In the genomic region with DNA sequence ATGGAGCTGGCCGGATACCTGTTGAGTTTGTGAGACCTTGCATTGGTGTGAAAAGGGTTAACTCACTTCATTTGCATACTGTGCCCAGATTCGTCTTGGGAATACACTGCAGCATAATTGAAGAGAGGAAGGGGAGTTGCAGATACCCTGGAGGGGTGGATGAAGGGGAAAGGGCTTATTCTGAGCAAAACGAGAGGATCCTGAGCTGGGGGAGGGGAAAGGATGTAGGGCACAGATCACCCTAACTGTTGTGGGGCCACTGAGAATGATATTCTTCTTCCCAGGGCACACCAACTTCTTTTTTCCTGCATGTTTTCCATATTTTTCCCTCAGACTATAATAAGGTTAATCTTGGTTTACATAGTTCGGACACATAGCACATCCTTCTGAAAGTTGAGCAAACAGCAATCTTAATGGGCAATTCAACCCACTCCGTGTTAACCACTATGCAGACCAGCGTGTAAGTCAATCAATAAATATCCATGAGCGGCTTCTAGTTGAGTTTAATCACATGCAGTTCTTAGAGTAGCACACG, we compare ENCODE assay signal across 15 cellular contexts. TPM values are rescaled to one million over a fixed set of nuclear protein-coding genes. Genes with fewer than 3 reads are reported as not detected.
DNase-seq lines count a peak whose midpoint lies in the region; ATAC-seq and TF ChIP-seq lines count a peak whose summit lies in the region.
"Had no signal": no experiment of that assay in that cellular context is flagged by ENCODE, and none has a peak within 500 bp of the region (broad histone marks: within the 10 kb centered on the region; RNA-seq: fewer than 3 reads in every experiment).

No MANE protein-coding gene starts in this region.

- no peak overlapping the region for H3K4me3 ChIP-seq in fibroblast of pulmonary artery (replicated peaks; ENCODE audit: low read depth, low read length)
- H3K4me3 ChIP-seq in body of pancreas: no peak overlapping the region
- H3K4me3 ChIP-seq: MG63 had no signal

- ATAC-seq in body of pancreas: no peak
- ATAC-seq in GM21381 (IDR thresholded peaks at IDR 0.05; ENCODE audit: unreplicated experiment): no peak

- no peak overlapping the region for H3K4me3 Mint-ChIP-seq in activated naive CD4-positive, alpha-beta T cell treated with anti-CD3 and anti-CD28 coated beads, Interleukin-2, amount 50 U/mL, for 24 hours
- no peak overlapping the region for H3K4me3 Mint-ChIP-seq in type B pancreatic cell

- no peaks in the 10 kb centered on the region for H3K27me3 ChIP-seq in body of pancreas
- H3K27me3 ChIP-seq: MG63 had no signal

- peaks cover 19% of the 10 kb centered on the region for H3K27me3 Mint-ChIP-seq in activated naive CD4-positive, alpha-beta T cell treated with anti-CD3 and anti-CD28 coated beads, Interleukin-2, amount 50 U/mL, for 24 hours
- peaks cover 8% of the 10 kb centered on the region for H3K27me3 Mint-ChIP-seq in type B pancreatic cell

- no peak for DNase-seq in activated naive CD4-positive, alpha-beta T cell treated with Interleukin-2 at 50 U/mL for 16 hours
- DNase-seq in RKO (ENCODE audit: low spot score) (peak; percentile 58), fibroblast of pulmonary artery (ENCODE audit: low read depth) (peak; percentile 13), type B pancreatic cell (ENCODE audit: extremely low spot score, unreplicated experiment) (no peak), body of pancreas (no peak), EL (no peak)
- DNase-seq: activated gamma-delta T cell treated with Interleukin-2 at 50 U/mL for 16 hours; effector CD8-positive, alpha-beta T cell; MG63; NCI-H2029 treated with DMSO at 0.1 percent for 48 hours; SHP77 treated with DMSO at 0.1 percent for 48 hours; stimulated activated naive CD4-positive, alpha-beta T cell had no signal

- H3K36me3 Mint-ChIP-seq in activated naive CD4-positive, alpha-beta T cell treated with anti-CD3 and anti-CD28 coated beads, Interleukin-2, amount 50 U/mL, for 24 hours: no peaks in the 10 kb centered on the region
- no peaks in the 10 kb centered on the region for H3K36me3 Mint-ChIP-seq in type B pancreatic cell

- no peaks in the 10 kb centered on the region for H3K4me1 Mint-ChIP-seq in activated naive CD4-positive, alpha-beta T cell treated with anti-CD3 and anti-CD28 coated beads, Interleukin-2, amount 50 U/mL, for 24 hours
- peaks cover 6% of the 10 kb centered on the region for H3K4me1 Mint-ChIP-seq in type B pancreatic cell (ENCODE audit: unreplicated experiment)

- intact Hi-C loops in body of pancreas (cut with DNase I): no loop called here

- peak overlapping the region; percentile 10 for H3K27ac Mint-ChIP-seq in activated naive CD4-positive, alpha-beta T cell treated with anti-CD3 and anti-CD28 coated beads, Interleukin-2, amount 50 U/mL, for 24 hours
- H3K27ac Mint-ChIP-seq in type B pancreatic cell: peak overlapping the region; percentile 55

- 20 to 21% methylated on average over 8 of the region's 8 CpGs for WGBS in body of pancreas, 2 donors

- TF ChIP-seq POLR2A in body of pancreas (IDR thresholded peaks at IDR 0.05): no peak

- no peaks in the 10 kb centered on the region for H3K4me1 ChIP-seq in body of pancreas

- no peaks in the 10 kb centered on the region for H3K9me3 ChIP-seq in body of pancreas
- H3K9me3 ChIP-seq: MG63, neutrophil had no signal

- no peak for TF ChIP-seq CTCF in fibroblast of pulmonary artery (IDR thresholded peaks at IDR 0.05; ENCODE audit: low read length, missing control alignments)
- no peak for TF ChIP-seq CTCF in type B pancreatic cell (conservative IDR thresholded peaks at IDR 0.05)
- no peak for TF ChIP-seq CTCF in body of pancreas (IDR thresholded peaks at IDR 0.05)

- H3K36me3 ChIP-seq in body of pancreas (replicated peaks in 1 of 2; ENCODE audit: insufficient read depth in 1 of 2, low read depth in 2 of 2): no peaks in the 10 kb centered on the region
- H3K36me3 ChIP-seq: MG63, neutrophil had no signal

- H3K9me3 Mint-ChIP-seq in activated naive CD4-positive, alpha-beta T cell treated with anti-CD3 and anti-CD28 coated beads, Interleukin-2, amount 50 U/mL, for 24 hours: peaks cover 4% of the 10 kb centered on the region
- H3K9me3 Mint-ChIP-seq in type B pancreatic cell: peaks cover 4% of the 10 kb centered on the region

- H3K27ac ChIP-seq in body of pancreas: no peak overlapping the region
- H3K27ac ChIP-seq: neutrophil had no signal

RNA-seq across cellular contexts. Expression of a gene that starts 11.7 kb away (rescaled TPM):
- total RNA-seq in type B pancreatic cell (ENCODE audit: low replicate concordance): 73.3 and 234 TPM in 2 replicates
- 100 to 1,000 TPM; 133 to 139 TPM for total RNA-seq in body of pancreas

Comparison
In these comparisons a context has a peak if more than half of its experiments do, and no peak if none do; other contexts are left out.
1. DNase-seq: peak in RKO (single experiment) and fibroblast of pulmonary artery (single experiment); none in activated naive CD4-positive, alpha-beta T cell treated with Interleukin-2 at 50 U/mL for 16 hours (single experiment), type B pancreatic cell (single experiment), body of pancreas (0 of 4) and EL (single experiment).